12 cellular contexts compared by ENCODE assay signal in the genomic region with DNA sequence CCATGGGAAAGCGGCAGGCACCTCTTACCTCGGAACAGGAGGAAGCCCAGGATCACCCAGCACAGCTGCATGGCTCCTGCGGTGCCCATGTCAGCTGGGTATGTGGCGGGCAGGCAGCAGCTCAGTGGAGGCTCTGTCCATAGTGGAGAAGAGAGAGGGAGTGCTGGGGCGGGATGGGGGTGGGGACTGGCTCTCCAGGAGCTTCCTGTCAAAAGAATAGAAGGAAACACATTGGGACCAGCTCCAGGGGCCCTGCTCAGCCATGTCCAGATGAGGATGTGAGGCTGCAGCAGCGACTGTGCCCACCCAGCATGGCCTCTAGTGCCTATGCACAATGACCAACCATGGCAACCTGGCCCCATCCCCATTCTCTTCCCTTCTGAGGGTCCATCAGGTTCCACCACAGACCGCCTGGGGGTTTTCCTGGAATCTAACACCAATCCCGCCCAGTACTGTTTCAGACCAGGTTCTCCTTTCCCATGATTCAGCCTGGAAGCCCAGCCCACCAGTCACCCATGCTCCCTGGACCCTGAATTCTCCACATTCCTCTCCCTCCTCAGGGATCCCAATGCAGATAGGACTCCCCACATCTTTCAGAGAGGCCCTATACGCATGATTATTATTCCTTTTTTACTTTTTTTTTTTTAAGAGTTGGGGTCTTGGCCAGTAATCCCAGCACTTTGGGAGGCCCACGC. TPM values are rescaled to one million over a fixed set of nuclear protein-coding genes. Genes with fewer than 3 reads are reported as not detected.
DNase-seq lines count a peak whose midpoint lies in the region; ATAC-seq and TF ChIP-seq lines count a peak whose summit lies in the region.
"Had no signal": no experiment of that assay in that cellular context is flagged by ENCODE, and none has a peak within 500 bp of the region (broad histone marks: within the 10 kb centered on the region; RNA-seq: fewer than 3 reads in every experiment).

A gene with protein sequence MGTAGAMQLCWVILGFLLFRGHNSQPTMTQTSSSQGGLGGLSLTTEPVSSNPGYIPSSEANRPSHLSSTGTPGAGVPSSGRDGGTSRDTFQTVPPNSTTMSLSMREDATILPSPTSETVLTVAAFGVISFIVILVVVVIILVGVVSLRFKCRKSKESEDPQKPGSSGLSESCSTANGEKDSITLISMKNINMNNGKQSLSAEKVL (minus strand): TSS at position 162 of the 695 bp plus-strand sequence. CDS start 73 bp downstream, at position 89.

- H3K9me3 ChIP-seq in SJCRH30 (replicated peaks): no peaks in the 10 kb centered on the region
- H3K9me3 ChIP-seq in lung (ENCODE audit: control insufficient read depth in 2 of 2, insufficient read depth in 1 of 2, low read length in 1 of 2): no peaks in the 10 kb centered on the region
- no peaks in the 10 kb centered on the region for H3K9me3 ChIP-seq in thyroid gland

- H3K4me3 ChIP-seq in SJCRH30 (no peak within 1 kb of the TSS), lung (peak within 1 kb of the TSS; percentile 36), thyroid gland (replicated peaks in 1 of 3) (peak within 1 kb of the TSS in 1 of 3 donors; percentile 12)
- H3K4me3 ChIP-seq: K562 had no signal

- peaks cover 30% of the 10 kb centered on the region for H3K4me1 ChIP-seq in SJCRH30
- H3K4me1 ChIP-seq in lung (ENCODE audit: control insufficient read depth in 2 of 2, insufficient read depth in 2 of 2, low read length in 2 of 2): peaks cover 0 to 5% of the 10 kb centered on the region in 2 donors
- H3K4me1 ChIP-seq in thyroid gland: no peaks in the 10 kb centered on the region

- in situ Hi-C loops in GM13976 (cut with MboI; ENCODE audit: low sequenced_read_pairs, unreplicated experiment): no loop called here

- peak within 1 kb of the TSS; percentile 11; the same call in 1 of the 2 replicates for H3K27ac ChIP-seq in SJCRH30
- H3K27ac ChIP-seq in lung (ENCODE audit: low read depth in 1 of 2, low read length in 1 of 2): peak within 1 kb of the TSS; percentile 43 to 89
- H3K27ac ChIP-seq in thyroid gland: peak within 1 kb of the TSS in 2 of 3 donors; percentile 63 to 66

- peak in 1 of 2 experiments; percentile 31 for DNase-seq in SJCRH30
- peak; percentile 87 to 95 for DNase-seq in dermis microvascular lymphatic vessel endothelial cell (ENCODE audit: low read depth in 2 of 2)
- no peak for DNase-seq in lung (ENCODE audit: low spot score)
- DNase-seq in thyroid gland: peak; percentile 25 to 31
- no peak for DNase-seq in GM13976 (ENCODE audit: low spot score)
- DNase-seq in activated CD8-positive, alpha-beta memory T cell treated with anti-CD3 and anti-CD28 coated beads, Interleukin-2, amount 50 U/mL, for 4 hours: no peak
- DNase-seq: effector CD4-positive, alpha-beta T cell; stimulated activated naive CD8-positive, alpha-beta T cell treated with anti-CD3 and anti-CD28 coated beads, Interleukin-15, Interleukin-2, amounts not matched to agents 100 U/mL and 50 U/mL, for 24 hours had no signal

- TF ChIP-seq POLR2A in thyroid gland (IDR thresholded peaks at IDR 0.05): no peak

- H3K27me3 ChIP-seq in SJCRH30 (no peaks in the 10 kb centered on the region), lung (ENCODE audit: control insufficient read depth, insufficient read depth) (no peaks in the 10 kb centered on the region), thyroid gland (no peaks in the 10 kb centered on the region)

- TF ChIP-seq CTCF in lung (IDR thresholded peaks at IDR 0.05; ENCODE audit: control extremely low read depth, extremely low read depth) (no peak), thyroid gland (IDR thresholded peaks at IDR 0.05) (no peak), GM13976 (IDR thresholded peaks at IDR 0.05; ENCODE audit: borderline replicate concordance, control extremely low read depth, extremely low read depth, insufficient read depth, missing control alignments) (no peak)

- 74 to 77% methylated on average over 10 of the region's 10 CpGs for WGBS in lung, 2 donors
- 72 to 74% methylated on average over 10 of the region's 10 CpGs for WGBS in thyroid gland, 2 donors

- no peak for ATAC-seq in lung (ENCODE audit: insufficient read depth, low FRiP score)
- ATAC-seq in GM21528 (IDR thresholded peaks at IDR 0.05; ENCODE audit: low FRiP score, unreplicated experiment): no peak
- ATAC-seq: K562; stimulated activated naive CD8-positive, alpha-beta T cell treated with anti-CD3 and anti-CD28 coated beads, Interleukin-15, Interleukin-2, amounts not matched to agents 100 U/mL and 50 U/mL, for 24 hours had no signal

- no peaks in the 10 kb centered on the region for H3K36me3 ChIP-seq in SJCRH30
- no peaks in the 10 kb centered on the region for H3K36me3 ChIP-seq in lung (ENCODE audit: control insufficient read depth in 2 of 2, insufficient read depth in 2 of 2, low read length in 2 of 2)
- no peaks in the 10 kb centered on the region for H3K36me3 ChIP-seq in thyroid gland

- intact Hi-C loops in thyroid gland (cut with DNase I): no loop called here

RNA-seq across cellular contexts. Expression of the gene that starts here (rescaled TPM):
- total RNA-seq in SJCRH30 (2014; rRNA removed; shearing (Covaris generic)): 0.14 TPM in 1 of 2 replicates, not detected in the other
- total RNA-seq in dermis microvascular lymphatic vessel endothelial cell (406 and 421 TPM in 2 replicates), lung (10 to 100 TPM; 46.2 to 46.7 TPM), thyroid gland (10 to 100 TPM; 26.7 to 46.2 (median 31.4) TPM)
- polyA plus RNA-seq in lung: 10 to 100 TPM; 24.6 to 55.7 TPM
- total RNA-seq: K562, NCI-H460 had no signal
- polyA plus RNA-seq: keratinocyte had no signal

Comparison
In these comparisons a context has a peak if more than half of its experiments do, and no peak if none do; other contexts are left out.
1. RNA of the gene that starts here (total RNA-seq): 406 to 421 TPM in dermis microvascular lymphatic vessel endothelial cell, 46.2 to 46.7 TPM in lung and 26.7 to 46.2 TPM in thyroid gland; 0.14 TPM in SJCRH30; every median in the first group is over 10 times any median in the second.
2. DNase-seq: peak in dermis microvascular lymphatic vessel endothelial cell (2 of 2) and thyroid gland (2 of 2); none in lung (single experiment), GM13976 (single experiment) and activated CD8-positive, alpha-beta memory T cell treated with anti-CD3 and anti-CD28 coated beads, Interleukin-2, amount 50 U/mL, for 4 hours (single experiment).
3. H3K27ac ChIP-seq: peak in every context shown above with its lines; median percentile 66 in lung; 64 in thyroid gland; 11 in SJCRH30.